ENCODE assay signal across 9 cellular contexts in genomic region chr1:109371271-109371739, GRCh38. TPM values are rescaled to one million over a fixed set of nuclear protein-coding genes. Genes with fewer than 3 reads are reported as not detected.
DNase-seq lines count a peak whose midpoint lies in the region; ATAC-seq and TF ChIP-seq lines count a peak whose summit lies in the region.
"Had no signal": no experiment of that assay in that cellular context is flagged by ENCODE, and none has a peak within 500 bp of the region (broad histone marks: within the 10 kb centered on the region; RNA-seq: fewer than 3 reads in every experiment).

No MANE protein-coding gene starts in this region.

- DNase-seq in Daoy (ENCODE audit: low read depth) (peak; percentile 68), OCI-M1 (lab: John Stamatoyannopoulos, UW) (peak; percentile 64), epithelial cell of proximal tubule (ENCODE audit: low read depth) (peak; percentile 65), prostate gland (ENCODE audit: low spot score) (peak; percentile 27), HUDEP-2 (lab: John Stamatoyannopoulos, UW; ENCODE audit: unreplicated experiment in 76 of 76) (no peak)
- no peak for DNase-seq in effector memory CD8-positive, alpha-beta T cell
- DNase-seq: activated naive CD4-positive, alpha-beta T cell had no signal

- no peak overlapping the region for H3K4me3 Mint-ChIP-seq in effector memory CD8-positive, alpha-beta T cell

- H3K4me1 ChIP-seq in prostate gland (replicated peaks) = no peaks in the 10 kb centered on the region

- no peaks in the 10 kb centered on the region for H3K36me3 Mint-ChIP-seq in effector memory CD8-positive, alpha-beta T cell (ENCODE audit: insufficient read depth)

- ATAC-seq in HG03095 (IDR thresholded peaks at IDR 0.05; ENCODE audit: unreplicated experiment) = no peak
- no peak for ATAC-seq in HG03520 (IDR thresholded peaks at IDR 0.05; ENCODE audit: unreplicated experiment)
- no peak for ATAC-seq in effector memory CD8-positive, alpha-beta T cell (replicated peaks)

- intact Hi-C loops in prostate gland (cut with DNase I) = loop anchor here (2.0 kb wide), 1 partner anchor 21 kb away; no protein-coding TSS in a partner anchor

- 44% methylated on average over 4 of the region's 4 CpGs for WGBS in prostate gland

- peaks cover 0 to 8% of the 10 kb centered on the region in 2 donors for H3K4me1 Mint-ChIP-seq in effector memory CD8-positive, alpha-beta T cell (ENCODE audit: low read depth in 2 of 2)

- H3K4me3 ChIP-seq in epithelial cell of proximal tubule (ENCODE audit: low read depth, low read length) = peak overlapping the region; percentile 39
- H3K4me3 ChIP-seq in prostate gland = no peak overlapping the region

- no peak overlapping the region for H3K27ac Mint-ChIP-seq in effector memory CD8-positive, alpha-beta T cell

- H3K27ac ChIP-seq in prostate gland = peak overlapping the region; percentile 60 to 68

- H3K36me3 ChIP-seq in prostate gland = no peaks in the 10 kb centered on the region

- no peaks in the 10 kb centered on the region for H3K9me3 Mint-ChIP-seq in effector memory CD8-positive, alpha-beta T cell

- no peaks in the 10 kb centered on the region for H3K27me3 ChIP-seq in prostate gland (replicated peaks; ENCODE audit: insufficient read depth)

- H3K9me3 ChIP-seq in prostate gland = no peaks in the 10 kb centered on the region

- TF ChIP-seq CTCF in epithelial cell of proximal tubule (conservative IDR thresholded peaks at IDR 0.05; ENCODE audit: low read depth, low read length) (no peak), prostate gland (IDR thresholded peaks at IDR 0.05) (no peak)

- H3K27me3 Mint-ChIP-seq in effector memory CD8-positive, alpha-beta T cell = peaks cover 27 to 63% of the 10 kb centered on the region in 2 donors

- TF ChIP-seq POLR2A in prostate gland (IDR thresholded peaks at IDR 0.05) = no peak

RNA-seq across cellular contexts. Expression of gene SORT1, which starts 26.4 kb away (rescaled TPM):
- 14.1 and 16.3 TPM in 2 replicates for total RNA-seq in Daoy (2014; rRNA removed; shearing (Covaris generic))
- total RNA-seq in epithelial cell of proximal tubule = 38.3 and 41.9 TPM in 2 replicates
- 100 to 1,000 TPM in 1 of 2 donors, 10 to 100 TPM in 1; 34.0 to 164 TPM for total RNA-seq in prostate gland

RNA-seq across cellular contexts. Expression of gene PSMA5, which starts 54.9 kb away (rescaled TPM):
- 218 and 382 TPM in 2 replicates for total RNA-seq in Daoy (2014; rRNA removed; shearing (Covaris generic))
- 67.5 and 79.9 TPM in 2 replicates for total RNA-seq in epithelial cell of proximal tubule
- total RNA-seq in prostate gland = 10 to 100 TPM; 24.6 to 31.8 TPM

Comparison
In these comparisons a context has a peak if more than half of its experiments do, and no peak if none do; other contexts are left out.
1. DNase-seq: peak in Daoy (single experiment), OCI-M1 (single experiment), epithelial cell of proximal tubule (single experiment) and prostate gland (single experiment); none in HUDEP-2 (0 of 76) and effector memory CD8-positive, alpha-beta T cell (0 of 3).